15 cellular contexts compared by ENCODE assay signal in the genomic region with DNA sequence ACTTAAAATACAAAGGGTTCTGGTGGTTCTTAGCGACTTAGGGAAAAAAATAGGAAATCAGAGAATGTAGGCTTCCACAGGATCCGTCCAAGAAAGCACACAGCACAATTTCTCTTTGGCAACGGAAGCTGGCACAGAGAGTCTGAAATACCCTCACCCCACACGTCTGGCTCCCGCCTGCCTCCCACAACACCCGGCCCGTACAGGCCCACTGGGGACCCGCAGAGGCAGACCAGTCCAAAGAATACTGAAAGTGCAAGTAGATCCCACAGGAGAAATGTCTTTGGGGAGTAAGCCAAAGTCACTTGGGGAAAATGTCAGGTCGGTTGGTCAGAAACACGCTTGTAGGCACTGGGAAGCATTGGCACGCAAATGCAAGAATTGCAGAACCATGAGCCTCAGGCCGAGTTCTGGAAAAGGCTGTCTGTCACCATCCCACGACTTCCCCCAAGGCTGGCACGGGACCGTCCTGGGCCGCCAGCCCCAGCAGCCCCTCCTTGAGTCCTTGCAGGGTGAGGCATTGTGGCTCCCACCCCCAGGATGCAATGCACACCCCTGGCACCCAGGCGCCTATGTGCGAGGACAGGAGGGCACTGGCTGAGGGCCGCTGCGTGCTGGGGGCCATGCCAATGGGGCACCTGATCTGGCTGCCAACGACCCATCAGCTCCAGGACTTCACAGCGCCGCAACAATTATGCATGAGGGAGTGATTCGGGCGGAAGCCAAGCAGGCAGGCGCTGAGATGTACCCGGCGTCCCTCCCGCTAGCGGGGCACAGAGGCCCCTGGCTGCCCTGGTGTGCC. TPM values are rescaled to one million over a fixed set of nuclear protein-coding genes. Genes with fewer than 3 reads are reported as not detected.
DNase-seq lines count a peak whose midpoint lies in the region; ATAC-seq, FAIRE-seq and TF ChIP-seq lines count a peak whose summit lies in the region.
"Had no signal": no experiment of that assay in that cellular context is flagged by ENCODE, and none has a peak within 500 bp of the region (broad histone marks: within the 10 kb centered on the region; RNA-seq: fewer than 3 reads in every experiment).

No MANE protein-coding gene starts in this region.

- H3K9ac ChIP-seq in Karpas-422 (ENCODE audit: low read length), result no peak overlapping the region
- H3K9ac ChIP-seq: BLaER1 had no signal

- TF ChIP-seq CTCF in A549 (IDR thresholded peaks at IDR 0.05) (no peak), heart right ventricle (IDR thresholded peaks at IDR 0.05) (no peak)
- no peak for TF ChIP-seq CTCF in CD8-positive, alpha-beta T cell (IDR thresholded peaks at IDR 0.05)

- no peak overlapping the region for H3K27ac Mint-ChIP-seq in activated CD4-positive, alpha-beta T cell treated with anti-CD3 and anti-CD28 coated beads, Interleukin-2, amount 10 ng/mL, durations not matched to agents 7 days and 5 days
- H3K27ac Mint-ChIP-seq in CD8-positive, alpha-beta T cell, result no peak overlapping the region
- H3K27ac Mint-ChIP-seq: activated T-helper 2 cell treated with anti-CD3 and anti-CD28 coated beads, Interferon-gamma antibody, Interleukin-2, Interleukin-4, amounts not matched to agents 10 μg/mL and 5 μg/mL and 100 μg/mL, durations not matched to agents 14 hours and 24 hours and 36 hours had no signal

- CTCF ChIA-PET in A549 (lab: Yijun Ruan, JAX), result interaction anchor here (0.6 to 7.0 kb wide), 58 partner anchors 9 to 525 kb away, joined by 3 to 96 read pairs (median 5); partner anchors contain the start of genes GON7, ITPK1 and UBR7
- CTCF ChIA-PET in activated CD4-positive, alpha-beta T cell treated with anti-CD3 and anti-CD28 coated beads, Interleukin-2, amount 10 ng/mL, durations not matched to agents 7 days and 5 days (lab: Charles Lee), result interaction anchor here (0.6 to 1.7 kb wide), 14 partner anchors 12 to 226 kb away, joined by 3 to 8 read pairs (median 3); partner anchors contain the start of gene ITPK1
- CTCF ChIA-PET in CD8-positive, alpha-beta T cell (lab: Charles Lee), result interaction anchor here (0.6 to 11.8 kb wide), 34 partner anchors 7 to 321 kb away, joined by 3 to 166 read pairs (median 5); no protein-coding TSS in a partner anchor

- intact Hi-C loops in heart right ventricle (cut with DNase I) (loop anchor here (1.0 to 5.0 kb wide), 8 partner anchors 80 to 187 kb away; no protein-coding TSS in a partner anchor), posterior cingulate gyrus (cut with DNase I) (loop anchor here (1.0 to 5.0 kb wide), 4 partner anchors 85 to 225 kb away; partner anchors contain the start of gene ITPK1)
- intact Hi-C loops in CD8-positive, alpha-beta T cell (cut with DNase I, micrococcal nuclease), result loop anchor here (1.0 to 5.0 kb wide), 7 partner anchors 82 to 670 kb away; no protein-coding TSS in a partner anchor

- DNase-seq in A549 (ENCODE audit: low read depth in 1 of 2, low spot score in 1 of 2) (no peak), anterior cingulate cortex (lab: John Stamatoyannopoulos, UW) (peak in 44 of 58 donors; percentile 22 to 77 (median 52)), heart right ventricle (peak; percentile 47 to 76), posterior cingulate gyrus (peak in 6 of 10 donors; percentile 51 to 91 (median 72)), Karpas-422 (no peak), DMS53 (lab: John Stamatoyannopoulos, UW) (no peak)
- DNase-seq in activated CD4-positive, alpha-beta T cell treated with anti-CD3 and anti-CD28 coated beads, Interleukin-2, amount 10 ng/mL, durations not matched to agents 7 days and 5 days, result no peak
- DNase-seq in CD8-positive, alpha-beta T cell, result no peak
- DNase-seq: DMS 273 treated with DMSO at 0.1 percent for 48 hours had no signal

- no peak overlapping the region for H3K4me2 ChIP-seq in A549
- no peak overlapping the region for H3K4me2 ChIP-seq in Karpas-422 (ENCODE audit: low read depth, low read length, poor library complexity, severe bottlenecking)
- H3K4me2 ChIP-seq: BLaER1 had no signal

- FAIRE-seq in A549 (lab: Jason Lieb, UNC), result no peak

- no peaks in the 10 kb centered on the region for H3K27me3 ChIP-seq in heart right ventricle
- no peaks in the 10 kb centered on the region for H3K27me3 ChIP-seq in CD8-positive, alpha-beta T cell (ENCODE audit: insufficient read depth, low read length)
- H3K27me3 ChIP-seq in Karpas-422 (ENCODE audit: low read length), result no peaks in the 10 kb centered on the region
- H3K27me3 ChIP-seq: BLaER1, SJSA1 had no signal

- no peaks in the 10 kb centered on the region for H3K27me3 Mint-ChIP-seq in activated CD4-positive, alpha-beta T cell treated with anti-CD3 and anti-CD28 coated beads, Interleukin-2, amount 10 ng/mL, durations not matched to agents 7 days and 5 days
- H3K27me3 Mint-ChIP-seq in CD8-positive, alpha-beta T cell (ENCODE audit: low read depth), result no peaks in the 10 kb centered on the region

- no peaks in the 10 kb centered on the region; the same call in 1 of the 2 replicates for H4K20me1 ChIP-seq in Karpas-422 (ENCODE audit: insufficient read depth, low read depth, low read length)
- H4K20me1 ChIP-seq: BLaER1 had no signal

- no peaks in the 10 kb centered on the region for H3K9me3 Mint-ChIP-seq in activated CD4-positive, alpha-beta T cell treated with anti-CD3 and anti-CD28 coated beads, Interleukin-2, amount 10 ng/mL, durations not matched to agents 7 days and 5 days
- H3K9me3 Mint-ChIP-seq in CD8-positive, alpha-beta T cell, result no peaks in the 10 kb centered on the region
- H3K9me3 Mint-ChIP-seq: activated T-helper 2 cell treated with anti-CD3 and anti-CD28 coated beads, Interferon-gamma antibody, Interleukin-2, Interleukin-4, amounts not matched to agents 10 μg/mL and 5 μg/mL and 100 μg/mL, durations not matched to agents 14 hours and 24 hours and 36 hours had no signal

- peaks cover 4% of the 10 kb centered on the region for H3K4me1 Mint-ChIP-seq in activated CD4-positive, alpha-beta T cell treated with anti-CD3 and anti-CD28 coated beads, Interleukin-2, amount 10 ng/mL, durations not matched to agents 7 days and 5 days
- peaks cover 4% of the 10 kb centered on the region for H3K4me1 Mint-ChIP-seq in CD8-positive, alpha-beta T cell (ENCODE audit: low read depth)

- peaks cover 0 to 69% (median 5%) of the 10 kb centered on the region in 9 donors for H3K36me3 ChIP-seq in heart right ventricle
- peaks cover 19% of the 10 kb centered on the region for H3K36me3 ChIP-seq in CD8-positive, alpha-beta T cell (ENCODE audit: insufficient read depth, low read length)
- no peaks in the 10 kb centered on the region for H3K36me3 ChIP-seq in Karpas-422 (ENCODE audit: insufficient read depth, low read length)

- 90% methylated on average over 30 of the region's 30 CpGs for WGBS in A549 (ENCODE audit: missing lambda C conversion rate)
- 75 to 81% methylated on average over 30 of the region's 30 CpGs for WGBS in heart right ventricle, 2 donors

- ATAC-seq in A549 (peak in 1 of 2 experiments; percentile 6; a peak in 1 of 6 replicates), heart right ventricle (peak; percentile 62 to 88 (median 74))
- ATAC-seq in CD8-positive, alpha-beta T cell, result no peak

- H3K4me1 ChIP-seq in A549 (peaks cover 7% of the 10 kb centered on the region), heart right ventricle (peaks cover 9 to 64% (median 38%) of the 10 kb centered on the region in 9 donors), Karpas-422 (ENCODE audit: low read length) (no peaks in the 10 kb centered on the region)
- H3K4me1 ChIP-seq in CD8-positive, alpha-beta T cell (ENCODE audit: insufficient read depth, low read length), result no peaks in the 10 kb centered on the region

- no peaks in the 10 kb centered on the region for H3K9me3 ChIP-seq in A549
- no peaks in the 10 kb centered on the region for H3K9me3 ChIP-seq in heart right ventricle
- no peaks in the 10 kb centered on the region for H3K9me3 ChIP-seq in CD8-positive, alpha-beta T cell (ENCODE audit: low read length)
- H3K9me3 ChIP-seq in Karpas-422 (ENCODE audit: low read length), result no peaks in the 10 kb centered on the region
- H3K9me3 ChIP-seq: BLaER1, SJSA1 had no signal

- no peaks in the 10 kb centered on the region for H3K9me2 ChIP-seq in Karpas-422 (replicated peaks; ENCODE audit: insufficient read depth, low read length)

- TF ChIP-seq EP300 in A549 (IDR thresholded peaks at IDR 0.05), result no peak

- H3K36me3 Mint-ChIP-seq in activated CD4-positive, alpha-beta T cell treated with anti-CD3 and anti-CD28 coated beads, Interleukin-2, amount 10 ng/mL, durations not matched to agents 7 days and 5 days (ENCODE audit: low read depth), result peaks cover 6% of the 10 kb centered on the region
- H3K36me3 Mint-ChIP-seq in CD8-positive, alpha-beta T cell, result peaks cover 66% of the 10 kb centered on the region

- H3K27ac ChIP-seq in A549, result peak overlapping the region; percentile 61 to 64; a peak in 4 of 6 replicates
- peak overlapping the region; percentile 50 to 79 (median 70) for H3K27ac ChIP-seq in heart right ventricle
- H3K27ac ChIP-seq in CD8-positive, alpha-beta T cell (ENCODE audit: low read depth, low read length), result no peak overlapping the region
- no peak overlapping the region for H3K27ac ChIP-seq in Karpas-422 (ENCODE audit: low read length)
- H3K27ac ChIP-seq: BLaER1, SJSA1 had no signal

- H3K4me3 ChIP-seq in A549, result no peak overlapping the region
- no peak overlapping the region for H3K4me3 ChIP-seq in heart right ventricle
- H3K4me3 ChIP-seq in CD8-positive, alpha-beta T cell (ENCODE audit: low read depth, low read length), result no peak overlapping the region
- no peak overlapping the region for H3K4me3 ChIP-seq in Karpas-422 (ENCODE audit: low read length)
- H3K4me3 ChIP-seq: BLaER1, SJSA1 had no signal

- no peak overlapping the region for H3K4me3 Mint-ChIP-seq in activated CD4-positive, alpha-beta T cell treated with anti-CD3 and anti-CD28 coated beads, Interleukin-2, amount 10 ng/mL, durations not matched to agents 7 days and 5 days
- H3K4me3 Mint-ChIP-seq in CD8-positive, alpha-beta T cell, result no peak overlapping the region

- H2AFZ ChIP-seq in Karpas-422 (ENCODE audit: low read length), result no peak overlapping the region

- TF ChIP-seq RAD21 in A549 (conservative IDR thresholded peaks at IDR 0.05 in 1 of 2, IDR thresholded peaks at IDR 0.05 in 1 of 2), result no peak

- POLR2A ChIA-PET in A549 (lab: Yijun Ruan, JAX), result interaction anchor here (1.1 kb wide), 1 partner anchor 163 kb away, joined by 4 read pairs; the partner anchor contains the start of gene ITPK1
- POLR2A ChIA-PET in activated CD4-positive, alpha-beta T cell treated with anti-CD3 and anti-CD28 coated beads, Interleukin-2, amount 10 ng/mL, durations not matched to agents 7 days and 5 days (lab: Charles Lee), result no interaction called here
- POLR2A ChIA-PET in CD8-positive, alpha-beta T cell (lab: Charles Lee), result interaction anchor here (0.6 kb wide), 1 partner anchor 232 kb away, joined by 3 read pairs; the partner anchor contains the start of genes LYSET and MOAP1

- H3K79me2 ChIP-seq in Karpas-422 (ENCODE audit: low read length), result no peaks in the 10 kb centered on the region

- TF ChIP-seq POLR2A in A549 (IDR thresholded peaks at IDR 0.05; ENCODE audit: low read length), result no peak

RNA-seq across cellular contexts. Expression of gene CHGA, which starts 29.7 kb away (rescaled TPM):
- 0.11 and 0.32 TPM in 2 replicates for polyA plus RNA-seq in A549 (2011; rRNA removed)
- 0.44 and 0.45 TPM in 2 replicates for polyA plus RNA-seq in A549 (2012; cell fraction: cytosol; rRNA removed)
- 0.83 and 0.94 TPM in 2 replicates for polyA plus RNA-seq in A549 (2012; cell fraction: nucleus; rRNA removed)
- polyA plus RNA-seq in A549 (2017; fragmentation: RNase III; extraction: RNeasy Plus Mini Kit Qiagen cat#74134 plus additional on column Dnase treatment), result 0.61 to 0.73 TPM (median 0.70 TPM) in 3 replicates
- polyA minus RNA-seq in A549 (2011; rRNA and poly(A)+ RNA removed), result not detected in 2 replicates
- total RNA-seq in heart right ventricle, result not detected
- polyA plus RNA-seq in heart right ventricle, result under 1 TPM in 1 of 2 donors, not detected in 1; 0.14 TPM
- not detected for total RNA-seq in activated CD4-positive, alpha-beta T cell treated with anti-CD3 and anti-CD28 coated beads, Interleukin-2, amount 10 ng/mL, durations not matched to agents 7 days and 5 days
- total RNA-seq in CD8-positive, alpha-beta T cell, result not detected
- not detected in 2 replicates for total RNA-seq in Karpas-422 (2014; rRNA removed; shearing (Covaris generic); ENCODE audit: low replicate concordance)
- total RNA-seq: A172; activated T-helper 2 cell treated with anti-CD3 and anti-CD28 coated beads, Interferon-gamma antibody, Interleukin-2, Interleukin-4, amounts not matched to agents 10 μg/mL and 5 μg/mL and 100 μg/mL, durations not matched to agents 14 hours and 24 hours and 36 hours; fibroblast of villous mesenchyme; liver; SJSA1 had no signal

Comparison
In these comparisons a context has a peak if more than half of its experiments do, and no peak if none do; other contexts are left out.
1. DNase-seq: peak in anterior cingulate cortex (44 of 58), heart right ventricle (2 of 2) and posterior cingulate gyrus (6 of 10); none in A549 (0 of 2), activated CD4-positive, alpha-beta T cell treated with anti-CD3 and anti-CD28 coated beads, Interleukin-2, amount 10 ng/mL, durations not matched to agents 7 days and 5 days (single experiment), CD8-positive, alpha-beta T cell (0 of 7), Karpas-422 (single experiment) and DMS53 (single experiment).
2. H3K27ac ChIP-seq: peak in A549 (2 of 2) and heart right ventricle (10 of 10); none in CD8-positive, alpha-beta T cell (single experiment) and Karpas-422 (single experiment).